8 cellular contexts compared by ENCODE assay signal in genomic region chr19:29467824-29468401, GRCh38. TPM values are rescaled to one million over a fixed set of nuclear protein-coding genes. Genes with fewer than 3 reads are reported as not detected.
DNase-seq lines count a peak whose midpoint lies in the region; ATAC-seq and TF ChIP-seq lines count a peak whose summit lies in the region.

No MANE protein-coding gene starts in this region.

- in situ Hi-C loops in Caki2 (cut with HindIII; ENCODE audit: low pct_unique_long_range_greater_than_20kb, low sequenced_read_pairs) (no loop called here), SK-MEL-5 (cut with HindIII; ENCODE audit: low pct_unique_long_range_greater_than_20kb, low sequenced_read_pairs) (no loop called here)

- DNase-seq in Caki2 (ENCODE audit: low read depth) = peak; percentile 15
- peak; percentile 11 for DNase-seq in HFFc6
- DNase-seq in SK-MEL-5 (ENCODE audit: low read depth, low spot score) = peak; percentile 60
- DNase-seq in iPS-NIHi7 (ENCODE audit: extremely low spot score) = peak; percentile 53
- DNase-seq in middle frontal gyrus (ENCODE audit: extremely low spot score, low spot score) = no peak
- DNase-seq in dermis blood vessel endothelial cell = no peak
- no peak for DNase-seq in activated CD8-positive, alpha-beta memory T cell treated with anti-CD3 and anti-CD28 coated beads, Interleukin-2, amount 50 U/mL, for 48 hours

- H3K27me3 Mint-ChIP-seq in HFFc6 (ENCODE audit: insufficient read depth) = peaks cover 2% of the 10 kb centered on the region; the same call in 1 of the 2 replicates

- H3K36me3 Mint-ChIP-seq in HFFc6 (ENCODE audit: low read depth) = no peaks in the 10 kb centered on the region

- no peaks in the 10 kb centered on the region for H3K4me1 Mint-ChIP-seq in HFFc6 (ENCODE audit: low read depth)

- no peaks in the 10 kb centered on the region for H3K9me3 Mint-ChIP-seq in HFFc6

- H3K4me3 Mint-ChIP-seq in HFFc6 = no peak overlapping the region

- ATAC-seq in GM18873 (IDR thresholded peaks at IDR 0.05; ENCODE audit: low FRiP score, unreplicated experiment) = no peak

- H3K27ac Mint-ChIP-seq in HFFc6 = no peak overlapping the region

- peak; percentile 70 for TF ChIP-seq CTCF in HFFc6 (IDR thresholded peaks at IDR 0.05)

RNA-seq across cellular contexts. Expression of gene VSTM2B, which starts 57.9 kb away (rescaled TPM):
- total RNA-seq in Caki2 (2014; rRNA removed; shearing (Covaris generic); ENCODE audit: low replicate concordance) = not detected in 2 replicates
- not detected for total RNA-seq in HFFc6 (2021; fragmentation: NEBNext Ultra II Directional; extraction: Animal tissue kit (Norgen Biotek cat#: 25700))
- total RNA-seq in SK-MEL-5 (2014; rRNA removed; shearing (Covaris generic)) = not detected in 2 replicates
- polyA plus RNA-seq in SK-MEL-5 (2015; cell fraction: cytosol; rRNA removed) = 0.44 and 0.60 TPM in 2 replicates
- polyA plus RNA-seq in SK-MEL-5 (2015; cell fraction: nucleus; rRNA removed) = 0.98 and 3.6 TPM in 2 replicates
- not detected in 2 replicates for total RNA-seq in dermis blood vessel endothelial cell

Comparison
In these comparisons a context has a peak if more than half of its experiments do, and no peak if none do; other contexts are left out.
1. DNase-seq: peak in Caki2 (single experiment), HFFc6 (single experiment), SK-MEL-5 (single experiment) and iPS-NIHi7 (single experiment); none in middle frontal gyrus (single experiment), dermis blood vessel endothelial cell (single experiment) and activated CD8-positive, alpha-beta memory T cell treated with anti-CD3 and anti-CD28 coated beads, Interleukin-2, amount 50 U/mL, for 48 hours (single experiment).